In the genomic region with DNA sequence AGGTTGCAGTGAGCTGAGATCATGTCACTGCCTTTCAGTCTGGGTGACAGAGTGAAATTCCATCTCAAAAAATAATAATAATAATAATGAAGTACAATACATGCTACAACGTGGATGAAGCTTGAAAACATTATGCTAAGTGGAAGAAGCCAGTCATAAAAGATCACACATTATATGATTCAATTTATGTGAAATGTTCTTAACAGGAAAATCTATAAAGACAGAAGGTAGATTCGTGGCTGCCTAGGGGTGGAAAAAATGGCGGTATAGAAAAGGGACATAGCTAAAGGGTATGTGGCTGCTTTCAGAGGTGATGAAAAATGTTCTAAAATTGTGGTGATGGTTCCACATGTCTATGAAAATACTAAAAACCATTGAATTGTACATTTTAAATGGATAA, we compare ENCODE assay signal across 1 cellular context.
TF ChIP-seq lines count a peak whose summit lies in the region.

No MANE protein-coding gene starts in this region.

TF ChIP-seq in A549, 52 proteins besides CTCF, POLR2A, EP300 and RAD21:
- no peak for TF ChIP-seq RCOR1 (IDR thresholded peaks at IDR 0.05; ENCODE audit: low read depth, low read length)
- TF ChIP-seq, protein P1, sequence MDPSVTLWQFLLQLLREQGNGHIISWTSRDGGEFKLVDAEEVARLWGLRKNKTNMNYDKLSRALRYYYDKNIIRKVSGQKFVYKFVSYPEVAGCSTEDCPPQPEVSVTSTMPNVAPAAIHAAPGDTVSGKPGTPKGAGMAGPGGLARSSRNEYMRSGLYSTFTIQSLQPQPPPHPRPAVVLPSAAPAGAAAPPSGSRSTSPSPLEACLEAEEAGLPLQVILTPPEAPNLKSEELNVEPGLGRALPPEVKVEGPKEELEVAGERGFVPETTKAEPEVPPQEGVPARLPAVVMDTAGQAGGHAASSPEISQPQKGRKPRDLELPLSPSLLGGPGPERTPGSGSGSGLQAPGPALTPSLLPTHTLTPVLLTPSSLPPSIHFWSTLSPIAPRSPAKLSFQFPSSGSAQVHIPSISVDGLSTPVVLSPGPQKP (IDR thresholded peaks at IDR 0.05; ENCODE audit: low read depth, low read length): no peak
- no peak for TF ChIP-seq KDM1A (IDR thresholded peaks at IDR 0.05; ENCODE audit: low read depth)
